Comparison of ENCODE assay signal across 27 cellular contexts in the genomic region with DNA sequence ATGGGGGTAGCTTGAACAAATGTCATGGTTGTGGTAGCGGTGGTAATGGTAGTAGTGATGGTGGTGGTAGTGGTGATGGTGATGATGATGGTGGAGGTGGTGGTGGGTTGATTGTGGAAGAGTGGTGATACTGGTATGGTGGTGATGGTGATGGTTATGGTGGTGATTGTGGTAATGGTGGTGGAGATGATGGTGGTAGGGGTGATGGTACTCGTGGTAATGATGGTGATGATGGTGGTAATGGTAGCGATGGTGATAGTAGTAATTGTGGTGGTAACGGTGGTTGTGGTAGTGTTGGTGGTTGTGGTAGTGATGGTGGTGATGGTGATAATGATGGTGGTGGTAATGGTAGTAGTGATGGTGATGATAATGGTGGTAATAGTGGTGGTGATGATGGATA.
"Had no signal": no experiment of that assay in that cellular context is flagged by ENCODE, and none has a peak within 500 bp of the region (broad histone marks: within the 10 kb centered on the region; RNA-seq: fewer than 3 reads in every experiment).

No MANE protein-coding gene starts in this region.

- H3K9me3 ChIP-seq: adrenal gland, SJSA1 had no signal

- H3K4me1 Mint-ChIP-seq: WTC11 had no signal

- H3K4me3 Mint-ChIP-seq: activated CD8-positive, alpha-beta T cell treated with anti-CD3 and anti-CD28 coated beads, Interleukin-2, amount 10 ng/mL, durations not matched to agents 7 days and 5 days; activated T-cell treated with anti-CD3 and anti-CD28 coated beads, Interleukin-2, amount 50 U/mL, for 4 hours; T-helper 1 cell treated with Interleukin-12 subunit alpha and Interleukin-12 subunit beta and Interleukin-4 antibody, amounts not matched to agents 30 μg/mL and 1 μg/mL, for 36 hours; WTC11 had no signal

- ATAC-seq: activated CD8-positive, alpha-beta T cell treated with anti-CD3 and anti-CD28 coated beads, Interleukin-2, amount 10 ng/mL, durations not matched to agents 7 days and 5 days; activated naive CD4-positive, alpha-beta T cell treated with anti-CD3 and anti-CD28 coated beads, Interleukin-2, amount 50 U/mL, for 72 hours; activated T-cell treated with anti-CD3 and anti-CD28 coated beads, Interleukin-2, amount 50 U/mL, for 4 hours; Panc1; WTC11 had no signal

- H3K27ac ChIP-seq: adrenal gland, RWPE1, SJSA1 had no signal

- H3K4me3 ChIP-seq: adrenal gland, SJSA1 had no signal

- H3K27ac Mint-ChIP-seq: activated CD8-positive, alpha-beta T cell treated with anti-CD3 and anti-CD28 coated beads, Interleukin-2, amount 10 ng/mL, durations not matched to agents 7 days and 5 days; activated naive CD4-positive, alpha-beta T cell treated with anti-CD3 and anti-CD28 coated beads, Interleukin-2, amount 50 U/mL, for 72 hours; T-helper 1 cell treated with Interleukin-12 subunit alpha and Interleukin-12 subunit beta and Interleukin-4 antibody, amounts not matched to agents 30 μg/mL and 1 μg/mL, for 36 hours; WTC11 had no signal

- H3K36me3 ChIP-seq: adrenal gland, SJSA1 had no signal

- DNase-seq: activated CD4-positive, alpha-beta T cell treated with anti-CD3 and anti-CD28 coated beads for 48 hours; activated CD4-positive, alpha-beta T cell treated with anti-CD3 and anti-CD28 coated beads, Interleukin-2, amount 50 U/mL, for 4 hours; activated CD4-positive, CD25-positive, alpha-beta regulatory T cell treated with anti-CD3 and anti-CD28 coated beads, Interleukin-2, amount 50 U/mL, for 72 hours; activated CD8-positive, alpha-beta T cell treated with anti-CD3 and anti-CD28 coated beads, Interleukin-2, amount 10 ng/mL, durations not matched to agents 7 days and 5 days; activated effector memory CD4-positive, alpha-beta T cell treated with anti-CD3 and anti-CD28 coated beads, Interleukin-2, amount 50 U/mL, for 16 hours; activated naive CD4-positive, alpha-beta T cell treated with Interleukin-2 at 50 U/mL for 16 hours; activated T-cell treated with anti-CD3 and anti-CD28 coated beads, Interleukin-2, amount 50 U/mL, for 4 hours; adrenal gland; anterior cingulate cortex; central memory CD4-positive, alpha-beta T cell; KG1; NCI-H1092 treated with DMSO at 0.1 percent for 48 hours; NCI-H1417 treated with DMSO at 0.1 percent for 48 hours; NCI-H1694 treated with DMSO at 0.1 percent for 48 hours; NCI-H2029 treated with DMSO at 0.1 percent for 48 hours; NCI-H510A treated with DMSO at 0.1 percent for 48 hours; NCI-H69; NK-92 treated with Interleukin-12 subunit alpha and Interleukin-12 subunit beta, amount 100 ng/mL, for 24 hours; OCI-M1; SHP77; T-helper 9 cell had no signal

- H3K27me3 ChIP-seq: adrenal gland, SJSA1 had no signal

- H3K4me1 ChIP-seq: adrenal gland, SJSA1 had no signal
